ENCODE assay signal across 8 cellular contexts in the genomic region with DNA sequence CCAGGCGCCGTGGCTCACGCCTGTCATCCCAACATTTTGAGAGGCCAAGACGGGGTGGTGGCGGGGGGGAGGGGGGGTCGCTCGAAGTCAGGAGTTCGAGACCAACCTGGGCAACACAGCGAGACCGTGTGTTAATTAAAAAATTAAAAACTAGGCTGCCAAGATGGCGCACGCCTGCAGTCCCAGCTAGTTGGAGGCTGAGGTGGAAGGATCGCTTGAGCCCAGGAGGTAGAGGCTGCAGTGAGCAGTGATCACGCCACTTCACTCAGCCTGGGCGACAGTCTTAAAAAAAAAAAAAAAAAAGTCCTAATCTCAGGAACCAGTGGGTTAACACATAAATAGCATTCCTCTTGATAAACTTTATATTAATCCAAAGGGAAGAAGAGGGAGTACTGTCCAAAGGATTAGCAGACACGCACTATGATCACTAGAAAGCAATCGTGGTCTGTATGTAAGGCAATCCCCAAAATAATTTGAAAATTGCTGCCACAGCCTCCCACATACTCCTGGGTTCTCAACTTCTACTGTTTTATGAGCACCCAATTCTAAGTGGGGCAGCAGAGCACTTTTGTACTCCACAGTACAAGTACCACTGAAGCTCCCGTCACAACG. TPM values are rescaled to one million over a fixed set of nuclear protein-coding genes. Genes with fewer than 3 reads are reported as not detected.
DNase-seq lines count a peak whose midpoint lies in the region; ATAC-seq and TF ChIP-seq lines count a peak whose summit lies in the region.

No MANE protein-coding gene starts in this region.

- ATAC-seq in CD4-positive, alpha-beta T cell (ENCODE audit: poor library complexity) = no peak
- ATAC-seq in naive B cell (ENCODE audit: low read depth in 2 of 2) = no peak
- no peak for ATAC-seq in HG03439 (IDR thresholded peaks at IDR 0.05; ENCODE audit: unreplicated experiment)
- no peak for ATAC-seq in HG02763 (IDR thresholded peaks at IDR 0.05; ENCODE audit: unreplicated experiment)
- ATAC-seq in GM18870 (IDR thresholded peaks at IDR 0.05; ENCODE audit: unreplicated experiment) = no peak

- peaks cover 27% of the 10 kb centered on the region for H3K27me3 ChIP-seq in CD4-positive, alpha-beta T cell (ENCODE audit: control insufficient read depth, insufficient read depth, low read length)

- H3K9me3 Mint-ChIP-seq in CD4-positive, alpha-beta T cell = no peaks in the 10 kb centered on the region
- H3K9me3 Mint-ChIP-seq in naive B cell = peaks cover 0 to 6% (median 0%) of the 10 kb centered on the region in 7 donors

- POLR2A ChIA-PET in CD4-positive, alpha-beta T cell (lab: Charles Lee) = interaction anchor here (0.9 to 2.5 kb wide), 9 partner anchors 12 to 578 kb away, joined by 3 to 67 read pairs (median 6); partner anchors contain the start of genes CHEK1, DCPS, FAM118B and FOXRED1

- H3K9me3 ChIP-seq in CD4-positive, alpha-beta T cell (ENCODE audit: control insufficient read depth, low read length) = no peaks in the 10 kb centered on the region

- peaks cover 53% of the 10 kb centered on the region for H3K4me1 Mint-ChIP-seq in CD4-positive, alpha-beta T cell (ENCODE audit: low read depth)
- H3K4me1 Mint-ChIP-seq in naive B cell = peaks cover 20 to 27% (median 22%) of the 10 kb centered on the region in 3 donors

- no peak for TF ChIP-seq CTCF in CD4-positive, alpha-beta T cell (IDR thresholded peaks at IDR 0.05)
- no peak for TF ChIP-seq CTCF in LNCaP clone FGC (IDR thresholded peaks at IDR 0.05; ENCODE audit: control insufficient read depth, extremely low read depth, insufficient read depth)

- intact Hi-C loops in CD4-positive, alpha-beta T cell (cut with DNase I, micrococcal nuclease) = loop anchor here (2.0 to 5.0 kb wide), 5 partner anchors 16 to 1275 kb away; partner anchors contain the start of genes CHEK1 (in 1 of the 2), FOXRED1 (in 1 of the 2), HYLS1 (in 1 of the 2) and SRPRA (in 1 of the 2)

- H3K4me3 ChIP-seq in LNCaP clone FGC (ENCODE audit: low read depth, low read length) = peak overlapping the region; percentile 70

- H3K27ac Mint-ChIP-seq in CD4-positive, alpha-beta T cell = peak overlapping the region; percentile 88
- H3K27ac Mint-ChIP-seq in naive B cell = peak overlapping the region in 5 of 6 donors; percentile 75 to 96 (median 90)

- peak overlapping the region; percentile 95 for H3K4me3 Mint-ChIP-seq in CD4-positive, alpha-beta T cell
- H3K4me3 Mint-ChIP-seq in naive B cell = peak overlapping the region; percentile 91 to 98 (median 96)

- peaks cover 33% of the 10 kb centered on the region for H3K36me3 Mint-ChIP-seq in CD4-positive, alpha-beta T cell (ENCODE audit: low read depth)
- H3K36me3 Mint-ChIP-seq in naive B cell = no peaks in the 10 kb centered on the region

- peak overlapping the region; percentile 55 for H3K27ac ChIP-seq in CD4-positive, alpha-beta T cell (ENCODE audit: low read depth, low read length)
- H3K27ac ChIP-seq in cingulate gyrus (ENCODE audit: low read depth, low read length) = peak overlapping the region; percentile 72

- H3K27me3 Mint-ChIP-seq in CD4-positive, alpha-beta T cell = peaks cover 34% of the 10 kb centered on the region
- peaks cover 19 to 22% (median 21%) of the 10 kb centered on the region in 3 donors for H3K27me3 Mint-ChIP-seq in naive B cell

- DNase-seq in CD4-positive, alpha-beta T cell = no peak
- DNase-seq in LNCaP clone FGC (ENCODE audit: low read depth) (no peak), naive B cell (no peak), Ammon's horn (ENCODE audit: low spot score) (no peak)

- CTCF ChIA-PET in CD4-positive, alpha-beta T cell (lab: Charles Lee) = interaction anchor here (1.3 kb wide), 1 partner anchor 28 kb away, joined by 4 read pairs; no protein-coding TSS in a partner anchor

RNA-seq across cellular contexts. Expression of gene PUS3, which starts 0.6 kb away (rescaled TPM):
- 1 to 10 TPM; 6.0 to 7.3 TPM for total RNA-seq in CD4-positive, alpha-beta T cell
- polyA plus RNA-seq in naive B cell (ENCODE audit: low read depth in 6 of 6) = 10 to 100 TPM in 2 of 6 donors, 1 to 10 TPM in 4; 6.2 to 12.1 (median 7.9) TPM

RNA-seq across cellular contexts. Expression of gene DDX25, which starts 1.9 kb away (rescaled TPM):
- total RNA-seq in CD4-positive, alpha-beta T cell = not detected
- under 1 TPM in 1 of 6 donors, not detected in 5; 0.34 TPM for polyA plus RNA-seq in naive B cell (ENCODE audit: low read depth in 6 of 6)

RNA-seq across cellular contexts. Expression of gene HYLS1, which starts 15.0 kb away (rescaled TPM):
- total RNA-seq in CD4-positive, alpha-beta T cell = 1 to 10 TPM; 1.2 to 1.3 TPM
- 10 to 100 TPM; 13.4 to 22.7 (median 16.4) TPM for polyA plus RNA-seq in naive B cell (ENCODE audit: low read depth in 6 of 6)

RNA-seq across cellular contexts. Expression of gene VSIG10L2, which starts 43.4 kb away (rescaled TPM):
- total RNA-seq in CD4-positive, alpha-beta T cell = not detected
- polyA plus RNA-seq in naive B cell (ENCODE audit: low read depth in 6 of 6) = not detected
